ENCODE assay signal across 20 cellular contexts in the genomic region with DNA sequence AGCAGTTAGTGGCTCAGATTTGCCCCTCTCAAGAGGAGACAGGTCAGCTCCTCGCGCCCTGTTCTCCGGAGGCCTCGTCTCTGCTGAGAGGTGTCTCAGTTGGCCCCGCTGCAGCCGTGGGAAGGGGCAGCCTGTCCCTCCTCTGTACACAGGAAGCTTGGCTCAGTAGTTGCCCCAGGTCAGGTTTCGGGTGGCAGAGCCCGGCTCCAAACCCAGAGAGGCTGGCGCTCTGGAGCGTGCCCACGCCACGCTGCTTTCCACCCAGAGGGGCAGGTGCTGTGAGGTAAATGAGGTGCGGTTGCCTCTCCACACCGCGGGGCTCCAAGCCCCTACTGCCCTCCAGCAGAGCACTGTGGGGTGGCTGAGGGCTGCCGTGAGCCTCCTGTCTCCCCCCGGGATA. TPM values are rescaled to one million over a fixed set of nuclear protein-coding genes. Genes with fewer than 3 reads are reported as not detected.
DNase-seq lines count a peak whose midpoint lies in the region; ATAC-seq and TF ChIP-seq lines count a peak whose summit lies in the region.
"Had no signal": no experiment of that assay in that cellular context is flagged by ENCODE, and none has a peak within 500 bp of the region (broad histone marks: within the 10 kb centered on the region; RNA-seq: fewer than 3 reads in every experiment).

No MANE protein-coding gene starts in this region.

- no peaks in the 10 kb centered on the region for H3K9me3 Mint-ChIP-seq in activated T-cell treated with anti-CD3 and anti-CD28 coated beads, Interleukin-2, amount 50 U/mL, for 4 hours
- H3K9me3 Mint-ChIP-seq: activated naive CD8-positive, alpha-beta T cell treated with anti-CD3 and anti-CD28 coated beads, Interleukin-2, amount 10 ng/mL, durations not matched to agents 7 days and 5 days; neural crest cell; T-helper 1 cell treated with Interleukin-12 subunit alpha and Interleukin-12 subunit beta and Interleukin-4 antibody, amounts not matched to agents 30 μg/mL and 1 μg/mL, for 36 hours had no signal

- ATAC-seq in activated T-cell treated with anti-CD3 and anti-CD28 coated beads, Interleukin-2, amount 50 U/mL, for 4 hours = no peak
- ATAC-seq in T-helper 17 cell = no peak
- no peak for ATAC-seq in left lobe of liver
- ATAC-seq in PC-3 = no peak
- no peak for ATAC-seq in GM21825 (IDR thresholded peaks at IDR 0.05; ENCODE audit: unreplicated experiment)
- ATAC-seq: foreskin keratinocyte had no signal

- H3K9me3 ChIP-seq in T-helper 17 cell (ENCODE audit: control insufficient read depth, low read length, poor library complexity, severe bottlenecking) = no peaks in the 10 kb centered on the region
- no peaks in the 10 kb centered on the region for H3K9me3 ChIP-seq in stomach
- H3K9me3 ChIP-seq in PC-3 (ENCODE audit: low read length) = no peaks in the 10 kb centered on the region
- H3K9me3 ChIP-seq: BE2C had no signal

- H3K36me3 ChIP-seq in stomach = peaks cover 36 to 85% (median 81%) of the 10 kb centered on the region in 4 donors
- H3K36me3 ChIP-seq in PC-3 (ENCODE audit: low read depth, low read length) = peaks cover 7% of the 10 kb centered on the region

- H3K27me3 ChIP-seq in stomach (no peaks in the 10 kb centered on the region), PC-3 (ENCODE audit: low read length) (no peaks in the 10 kb centered on the region)
- H3K27me3 ChIP-seq: BE2C, foreskin keratinocyte had no signal

- no peak overlapping the region for H3K4me3 Mint-ChIP-seq in activated T-cell treated with anti-CD3 and anti-CD28 coated beads, Interleukin-2, amount 50 U/mL, for 4 hours
- no peak overlapping the region for H3K4me3 Mint-ChIP-seq in T-helper 17 cell
- H3K4me3 Mint-ChIP-seq: activated naive CD8-positive, alpha-beta T cell treated with anti-CD3 and anti-CD28 coated beads, Interleukin-2, amount 10 ng/mL, durations not matched to agents 7 days and 5 days; neural crest cell; T-helper 1 cell treated with Interleukin-12 subunit alpha and Interleukin-12 subunit beta and Interleukin-4 antibody, amounts not matched to agents 30 μg/mL and 1 μg/mL, for 36 hours had no signal

- H3K4me1 ChIP-seq in stomach (peaks cover 13 to 44% (median 21%) of the 10 kb centered on the region in 4 donors), PC-3 (ENCODE audit: insufficient read depth, low read length) (peaks cover 10% of the 10 kb centered on the region; the same call in 1 of the 2 replicates)
- H3K4me1 ChIP-seq: BE2C, foreskin keratinocyte had no signal

- H3K9me2 ChIP-seq in PC-3 (replicated peaks; ENCODE audit: low read length) = no peaks in the 10 kb centered on the region

- TF ChIP-seq EP300 in stomach (IDR thresholded peaks at IDR 0.05) = no peak

- CTCF ChIA-PET in PC-3 (lab: Charles Lee) = interaction anchor here (0.8 kb wide), 1 partner anchor 63 kb away, joined by 10 read pairs; no protein-coding TSS in a partner anchor

- intact Hi-C loops in stomach (cut with DNase I; ENCODE audit: low total_unique reads) (no loop called here), PC-3 (cut with micrococcal nuclease) (no loop called here)

- no peaks in the 10 kb centered on the region for H4K20me1 ChIP-seq in PC-3 (ENCODE audit: low read length)

- no peaks in the 10 kb centered on the region for H3F3A ChIP-seq in PC-3 (ENCODE audit: low read length, unreplicated experiment)

- no peak overlapping the region for H3K4me2 ChIP-seq in PC-3 (ENCODE audit: low read length)

- H3K27ac ChIP-seq in stomach = no peak overlapping the region
- H3K27ac ChIP-seq in PC-3 (ENCODE audit: low read length) = no peak overlapping the region
- H3K27ac ChIP-seq: foreskin keratinocyte had no signal

- no TSS peak for BruUV-seq in PC-3 (replicated peaks; lab: Mats Ljungman, UMichigan)

- H3K9ac ChIP-seq in PC-3 (ENCODE audit: low read length) = no peak overlapping the region

- POLR2A ChIA-PET in PC-3 (lab: Charles Lee; ENCODE audit: unreplicated experiment) = no interaction called here

- DNase-seq in activated T-cell treated with anti-CD3 and anti-CD28 coated beads, Interleukin-2, amount 50 U/mL, for 48 hours = peak; percentile 13 to 16
- DNase-seq in activated T-cell treated with anti-CD3 and anti-CD28 coated beads, Interleukin-2, amount 50 U/mL, for 4 hours = no peak
- no peak for DNase-seq in T-helper 17 cell
- peak; percentile 38 for DNase-seq in left lobe of liver (ENCODE audit: low spot score)
- peak; percentile 24 for DNase-seq in stomach
- no peak for DNase-seq in epidermal melanocyte (ENCODE audit: insufficient read length, low spot score)
- no peak for DNase-seq in PC-3
- DNase-seq: activated naive CD8-positive, alpha-beta T cell treated with anti-CD3 and anti-CD28 coated beads, Interleukin-2, amount 10 ng/mL, durations not matched to agents 7 days and 5 days; BE2C; cerebellar nuclear complex; effector CD4-positive, alpha-beta T cell; foreskin keratinocyte; GDM1; hypothalamus; MV-4-11; RPMI8226 had no signal

- H3K79me2 ChIP-seq in PC-3 (ENCODE audit: low read length) = no peaks in the 10 kb centered on the region

- no peak for TF ChIP-seq POLR2A in stomach (IDR thresholded peaks at IDR 0.05)

- H2AFZ ChIP-seq in PC-3 (ENCODE audit: low read length) = no peak overlapping the region

- peaks cover 51% of the 10 kb centered on the region for H3K36me3 Mint-ChIP-seq in activated T-cell treated with anti-CD3 and anti-CD28 coated beads, Interleukin-2, amount 50 U/mL, for 4 hours (ENCODE audit: insufficient read depth)
- peaks cover 14% of the 10 kb centered on the region for H3K36me3 Mint-ChIP-seq in T-helper 17 cell (ENCODE audit: low read depth)

- 83 to 96% (median 86%) methylated on average over 17 of the region's 17 CpGs for WGBS in stomach, 5 donors

- peak overlapping the region; percentile 92 for H3K27ac Mint-ChIP-seq in T-helper 17 cell
- H3K27ac Mint-ChIP-seq: activated naive CD8-positive, alpha-beta T cell treated with anti-CD3 and anti-CD28 coated beads, Interleukin-2, amount 10 ng/mL, durations not matched to agents 7 days and 5 days had no signal

- peaks cover 19% of the 10 kb centered on the region for H3K4me1 Mint-ChIP-seq in activated T-cell treated with anti-CD3 and anti-CD28 coated beads, Interleukin-2, amount 50 U/mL, for 4 hours (ENCODE audit: low read depth)
- H3K4me1 Mint-ChIP-seq in T-helper 17 cell = peaks cover 28% of the 10 kb centered on the region

- no peaks in the 10 kb centered on the region for H3K27me3 Mint-ChIP-seq in activated T-cell treated with anti-CD3 and anti-CD28 coated beads, Interleukin-2, amount 50 U/mL, for 4 hours (ENCODE audit: low read depth)
- H3K27me3 Mint-ChIP-seq in T-helper 17 cell = no peaks in the 10 kb centered on the region
- H3K27me3 Mint-ChIP-seq: activated naive CD8-positive, alpha-beta T cell treated with anti-CD3 and anti-CD28 coated beads, Interleukin-2, amount 10 ng/mL, durations not matched to agents 7 days and 5 days had no signal

- no peak overlapping the region for H3K4me3 ChIP-seq in stomach
- no peak overlapping the region for H3K4me3 ChIP-seq in PC-3 (ENCODE audit: low read length)
- H3K4me3 ChIP-seq: lung had no signal

- TF ChIP-seq CTCF in stomach (IDR thresholded peaks at IDR 0.05) = no peak
- no peak for TF ChIP-seq CTCF in PC-3 (conservative IDR thresholded peaks at IDR 0.05; ENCODE audit: low read depth, low read length)

RNA-seq across cellular contexts. Expression of gene DYNLT1, which starts 16.0 kb away (rescaled TPM):
- 10 to 100 TPM; 57.5 to 67.1 (median 64.9) TPM for total RNA-seq in activated T-cell treated with anti-CD3 and anti-CD28 coated beads, Interleukin-2, amount 50 U/mL, for 4 hours
- total RNA-seq in T-helper 17 cell = 100 to 1,000 TPM in 1 of 2 donors, 10 to 100 TPM in 1; 87.2 to 107 TPM
- 29.9 TPM for total RNA-seq in left lobe of liver
- 100 to 1,000 TPM in 3 of 5 donors, 10 to 100 TPM in 1, 1 to 10 TPM in 1; 5.8 to 294 (median 102) TPM for total RNA-seq in stomach
- 100 to 1,000 TPM; 183 to 208 (median 196) TPM for polyA plus RNA-seq in stomach
- 35.0 and 50.5 TPM in 2 replicates for total RNA-seq in PC-3 (2014; rRNA removed)

RNA-seq across cellular contexts. Expression of gene SYTL3, which starts 21.3 kb away (rescaled TPM):
- 10 to 100 TPM; 33.6 to 72.6 (median 38.5) TPM for total RNA-seq in activated T-cell treated with anti-CD3 and anti-CD28 coated beads, Interleukin-2, amount 50 U/mL, for 4 hours
- total RNA-seq in T-helper 17 cell = 10 to 100 TPM; 28.9 to 36.1 TPM
- 0.43 TPM for total RNA-seq in left lobe of liver
- 10 to 100 TPM in 1 of 5 donors, 1 to 10 TPM in 4; 3.1 to 14.6 (median 8.1) TPM for total RNA-seq in stomach
- 1 to 10 TPM; 3.4 to 5.2 (median 3.9) TPM for polyA plus RNA-seq in stomach
- total RNA-seq in PC-3 (2014; rRNA removed) = 1.7 and 1.8 TPM in 2 replicates

Comparison
In these comparisons a context has a peak if more than half of its experiments do, and no peak if none do; other contexts are left out.
1. DNase-seq: peak in activated T-cell treated with anti-CD3 and anti-CD28 coated beads, Interleukin-2, amount 50 U/mL, for 48 hours (2 of 2), left lobe of liver (single experiment) and stomach (single experiment); none in activated T-cell treated with anti-CD3 and anti-CD28 coated beads, Interleukin-2, amount 50 U/mL, for 4 hours (single experiment), T-helper 17 cell (0 of 3), epidermal melanocyte (single experiment) and PC-3 (single experiment).